8 cellular contexts compared by ENCODE assay signal in genomic region chr1:243428084-243428483, GRCh38.
"Had no signal": no experiment of that assay in that cellular context is flagged by ENCODE, and none has a peak within 500 bp of the region (broad histone marks: within the 10 kb centered on the region; RNA-seq: fewer than 3 reads in every experiment).

No MANE protein-coding gene starts in this region.

- H2AFZ ChIP-seq: GM23248 had no signal

- DNase-seq: GM23248, GOT3, H7, KG1 had no signal

- H3K4me3 ChIP-seq: GM23248, HAP-1 had no signal

- H3K9ac ChIP-seq: GM23248 had no signal

- FAIRE-seq: HepG2 had no signal

- ATAC-seq: HCT116, HepG2 had no signal

- H3K9me3 ChIP-seq: HAP-1 had no signal

- H3K27ac ChIP-seq: GM23248, HL-60 had no signal

- H3K36me3 ChIP-seq: HAP-1 had no signal
